Comparison of ENCODE assay signal across 14 cellular contexts in genomic region chr6:26105109-26105730, GRCh38. TPM values are rescaled to one million over a fixed set of nuclear protein-coding genes. Genes with fewer than 3 reads are reported as not detected.
DNase-seq lines count a peak whose midpoint lies in the region; ATAC-seq and TF ChIP-seq lines count a peak whose summit lies in the region.
"Had no signal": no experiment of that assay in that cellular context is flagged by ENCODE, and none has a peak within 500 bp of the region (broad histone marks: within the 10 kb centered on the region; RNA-seq: fewer than 3 reads in every experiment).

No MANE protein-coding gene starts in this region.

- H3K9me3 ChIP-seq in A673 (ENCODE audit: low read depth, low read length, poor library complexity, severe bottlenecking) (no peaks in the 10 kb centered on the region), PC-3 (ENCODE audit: low read length) (no peaks in the 10 kb centered on the region), endodermal cell (ENCODE audit: control insufficient read depth, low read length) (peaks cover 6% of the 10 kb centered on the region)
- H3K9me3 ChIP-seq in CD8-positive, alpha-beta memory T cell (ENCODE audit: low read length), result no peaks in the 10 kb centered on the region
- H3K9me3 ChIP-seq: left ventricle myocardium inferior, testis had no signal

- 87 to 90% methylated on average over 7 to 8 of the region's 8 CpGs for WGBS in endodermal cell (ENCODE audit: insufficient coverage in 1 of 2, insufficient read length in 1 of 2), 2 experiments

- H3K36me3 Mint-ChIP-seq in CD8-positive, alpha-beta memory T cell, result peaks cover 0 to 4% (median 0%) of the 10 kb centered on the region in 3 donors
- peaks cover 2% of the 10 kb centered on the region for H3K36me3 Mint-ChIP-seq in endodermal cell (ENCODE audit: low read depth)
- H3K36me3 Mint-ChIP-seq: CD14-positive monocyte had no signal

- in situ Hi-C loops in GM13977 (cut with MboI; ENCODE audit: low pct_unique_long_range_greater_than_20kb, low sequenced_read_pairs, unreplicated experiment), result no loop called here

- H3K4me1 ChIP-seq in A673 (ENCODE audit: insufficient read depth, low read length, poor library complexity, severe bottlenecking), result peaks cover 11% of the 10 kb centered on the region
- H3K4me1 ChIP-seq in CD8-positive, alpha-beta memory T cell (ENCODE audit: insufficient read depth, low read length), result peaks cover 18% of the 10 kb centered on the region
- H3K4me1 ChIP-seq in PC-3 (ENCODE audit: insufficient read depth, low read length), result peaks cover 28% of the 10 kb centered on the region
- H3K4me1 ChIP-seq in endodermal cell (ENCODE audit: control insufficient read depth, insufficient read depth, low read length), result no peaks in the 10 kb centered on the region

- peaks cover 0 to 4% of the 10 kb centered on the region in 2 donors for H3K27me3 Mint-ChIP-seq in CD8-positive, alpha-beta memory T cell
- no peaks in the 10 kb centered on the region for H3K27me3 Mint-ChIP-seq in endodermal cell (ENCODE audit: insufficient read depth)

- intact Hi-C loops in A673 (cut with micrococcal nuclease; ENCODE audit: unreplicated experiment), result no loop called here
- intact Hi-C loops in PC-3 (cut with micrococcal nuclease), result no loop called here

- H3K27me3 ChIP-seq in A673 (replicated peaks; ENCODE audit: insufficient read depth, low read depth, low read length, poor library complexity) (no peaks in the 10 kb centered on the region), PC-3 (ENCODE audit: low read length) (no peaks in the 10 kb centered on the region), endodermal cell (ENCODE audit: control insufficient read depth, insufficient read depth, low read length, poor library complexity, severe bottlenecking) (no peaks in the 10 kb centered on the region)
- H3K27me3 ChIP-seq in CD8-positive, alpha-beta memory T cell (ENCODE audit: insufficient read depth, low read length, poor library complexity, severe bottlenecking), result no peaks in the 10 kb centered on the region
- H3K27me3 ChIP-seq: dorsolateral prefrontal cortex, testis had no signal

- no peaks in the 10 kb centered on the region for H4K20me1 ChIP-seq in PC-3 (ENCODE audit: low read length)

- H3K9me2 ChIP-seq in PC-3 (replicated peaks; ENCODE audit: low read length), result no peaks in the 10 kb centered on the region

- peaks cover 16 to 20% (median 17%) of the 10 kb centered on the region in 3 donors for H3K4me1 Mint-ChIP-seq in CD8-positive, alpha-beta memory T cell
- H3K4me1 Mint-ChIP-seq in endodermal cell, result peaks cover 16% of the 10 kb centered on the region

- POLR2A ChIA-PET in A673 (lab: Charles Lee; ENCODE audit: low non-redundant PET), result no interaction called here
- POLR2A ChIA-PET in CD8-positive, alpha-beta memory T cell (lab: Charles Lee), result interaction anchor here (0.8 to 4.6 kb wide), 10 partner anchors 12 to 1760 kb away, joined by 3 to 169 read pairs (median 22); partner anchors contain the start of gene HFE
- POLR2A ChIA-PET in PC-3 (lab: Charles Lee; ENCODE audit: unreplicated experiment), result interaction anchor here (0.6 kb wide), 1 partner anchor 1180 kb away, joined by 3 read pairs; no protein-coding TSS in a partner anchor

- H2AFZ ChIP-seq in PC-3 (ENCODE audit: low read length), result no peak overlapping the region

- BruUV-seq in A673 (replicated peaks; lab: Mats Ljungman, UMichigan) (no TSS peak), PC-3 (replicated peaks; lab: Mats Ljungman, UMichigan) (no TSS peak)

- no peaks in the 10 kb centered on the region for H3K36me3 ChIP-seq in A673 (ENCODE audit: insufficient read depth, low read length, poor library complexity, severe bottlenecking)
- no peaks in the 10 kb centered on the region for H3K36me3 ChIP-seq in CD8-positive, alpha-beta memory T cell (ENCODE audit: insufficient read depth, low read length)
- no peaks in the 10 kb centered on the region for H3K36me3 ChIP-seq in PC-3 (ENCODE audit: low read depth, low read length)
- no peaks in the 10 kb centered on the region for H3K36me3 ChIP-seq in endodermal cell (ENCODE audit: control insufficient read depth, insufficient read depth, low read length)
- H3K36me3 ChIP-seq: left ventricle myocardium inferior had no signal

- CTCF ChIA-PET in A673 (lab: Charles Lee) (no interaction called here), PC-3 (lab: Charles Lee) (no interaction called here)
- CTCF ChIA-PET in CD8-positive, alpha-beta memory T cell (lab: Charles Lee), result interaction anchor here (1.0 to 2.8 kb wide), 9 partner anchors 15 to 99 kb away, joined by 3 to 23 read pairs (median 3); a partner anchor contains a TSS

- no peaks in the 10 kb centered on the region for H3K79me2 ChIP-seq in PC-3 (ENCODE audit: low read length)

- peak overlapping the region; percentile 53 for H3K27ac ChIP-seq in A673 (ENCODE audit: low read depth, low read length, poor library complexity, severe bottlenecking)
- no peak overlapping the region for H3K27ac ChIP-seq in CD8-positive, alpha-beta memory T cell (ENCODE audit: low read depth, low read length)
- H3K27ac ChIP-seq in PC-3 (ENCODE audit: low read length), result no peak overlapping the region
- H3K27ac ChIP-seq in endodermal cell (ENCODE audit: low read depth, low read length), result no peak overlapping the region

- no peak overlapping the region for H3K9ac ChIP-seq in PC-3 (ENCODE audit: low read length)
- no peak overlapping the region for H3K9ac ChIP-seq in endodermal cell (ENCODE audit: extremely low read depth, low read length, poor library complexity, severe bottlenecking)

- DNase-seq in A673 (ENCODE audit: low spot score) (no peak), PC-3 (no peak), endodermal cell (no peak), GM13977 (ENCODE audit: low spot score) (no peak), NCI-H345 treated with DMSO at 0.1 percent for 48 hours (lab: John Stamatoyannopoulos, UW; ENCODE audit: unreplicated experiment) (no peak)
- no peak for DNase-seq in CD8-positive, alpha-beta memory T cell
- DNase-seq in activated T-cell treated with anti-CD3 and anti-CD28 coated beads, Interleukin-2, amount 50 U/mL, for 48 hours, result no peak
- DNase-seq: dorsolateral prefrontal cortex, left ventricle myocardium inferior, NCI-H1048, retina had no signal

- peak overlapping the region in 5 of 8 donors; percentile 12 to 98 (median 97) for H3K27ac Mint-ChIP-seq in CD8-positive, alpha-beta memory T cell
- H3K27ac Mint-ChIP-seq in endodermal cell, result no peak overlapping the region

- no peak for TF ChIP-seq CTCF in A673 (conservative IDR thresholded peaks at IDR 0.05; ENCODE audit: low read depth, low read length)
- TF ChIP-seq CTCF in PC-3 (conservative IDR thresholded peaks at IDR 0.05; ENCODE audit: low read depth, low read length), result no peak
- TF ChIP-seq CTCF in endodermal cell (conservative IDR thresholded peaks at IDR 0.05), result no peak
- no peak for TF ChIP-seq CTCF in GM13977 (IDR thresholded peaks at IDR 0.05; ENCODE audit: extremely low read depth, insufficient read depth, missing control alignments)

- peaks cover 5% of the 10 kb centered on the region for H3F3A ChIP-seq in PC-3 (ENCODE audit: low read length, unreplicated experiment)

- H3K4me3 ChIP-seq in A673 (ENCODE audit: low read depth, low read length, poor library complexity, severe bottlenecking) (no peak overlapping the region), PC-3 (ENCODE audit: low read length) (no peak overlapping the region), endodermal cell (ENCODE audit: low read length) (no peak overlapping the region)
- H3K4me3 ChIP-seq in CD8-positive, alpha-beta memory T cell (ENCODE audit: low read length), result no peak overlapping the region

- H3K4me2 ChIP-seq in PC-3 (ENCODE audit: low read length), result peak overlapping the region; percentile 98

- H3K4me3 Mint-ChIP-seq in CD8-positive, alpha-beta memory T cell, result peak overlapping the region in 1 of 7 donors; percentile 17
- H3K4me3 Mint-ChIP-seq in endodermal cell, result peak overlapping the region; percentile 69

- peaks cover 0 to 3% (median 2%) of the 10 kb centered on the region in 5 donors for H3K9me3 Mint-ChIP-seq in CD8-positive, alpha-beta memory T cell
- peaks cover 20% of the 10 kb centered on the region for H3K9me3 Mint-ChIP-seq in endodermal cell

- ATAC-seq in PC-3 (no peak), HG02588 (IDR thresholded peaks at IDR 0.05; ENCODE audit: unreplicated experiment) (no peak)

RNA-seq across cellular contexts. Expression of gene HFE, which starts 18.0 kb away (rescaled TPM):
- total RNA-seq in A673 (2021) (7.8 and 11.5 TPM in 2 replicates), PC-3 (2014; rRNA removed) (not detected in 2 replicates), endodermal cell (1 to 10 TPM; 1.8 to 2.1 TPM)
- total RNA-seq in CD8-positive, alpha-beta memory T cell, result 1 to 10 TPM in 1 of 2 experiments, under 1 TPM in 1; 0.37 to 1.1 TPM
- polyA plus RNA-seq in CD8-positive, alpha-beta memory T cell, result 4.8 TPM
- polyA plus RNA-seq in endodermal cell (2013, experiment 1 of 2), result 2.7 TPM
- polyA plus RNA-seq in endodermal cell (2013, experiment 2 of 2), result 1.7 TPM
